ENCODE assay signal across 28 cellular contexts in genomic region chr3:123389338-123389910, GRCh38. TPM values are rescaled to one million over a fixed set of nuclear protein-coding genes. Genes with fewer than 3 reads are reported as not detected.
DNase-seq lines count a peak whose midpoint lies in the region; TF ChIP-seq lines count a peak whose summit lies in the region.
"Had no signal": no experiment of that assay in that cellular context is flagged by ENCODE, and none has a peak within 500 bp of the region (broad histone marks: within the 10 kb centered on the region; RNA-seq: fewer than 3 reads in every experiment).

No MANE protein-coding gene starts in this region.

- H3K4me1 ChIP-seq in ascending aorta, result peaks cover 13 to 58% of the 10 kb centered on the region in 2 donors
- H3K4me1 ChIP-seq in left ventricle myocardium inferior, result peaks cover 100% of the 10 kb centered on the region
- peaks cover 88% of the 10 kb centered on the region for H3K4me1 ChIP-seq in stomach smooth muscle (ENCODE audit: control insufficient read depth, insufficient read depth, low read length)
- H3K4me1 ChIP-seq: parathyroid adenoma had no signal

- H3K9me3 ChIP-seq in ascending aorta (no peaks in the 10 kb centered on the region), left ventricle myocardium inferior (replicated peaks) (no peaks in the 10 kb centered on the region), stomach smooth muscle (ENCODE audit: control insufficient read depth in 2 of 2, low read length in 2 of 2) (no peaks in the 10 kb centered on the region)

- H3K9ac ChIP-seq in stomach smooth muscle (ENCODE audit: low read length in 2 of 2), result peak overlapping the region in 1 of 2 donors; percentile 21
- H3K9ac ChIP-seq: neural progenitor cell, parathyroid adenoma had no signal

- H3K27me3 ChIP-seq in ascending aorta (no peaks in the 10 kb centered on the region), left ventricle myocardium inferior (ENCODE audit: low read depth) (no peaks in the 10 kb centered on the region), stomach smooth muscle (ENCODE audit: control insufficient read depth in 1 of 2, insufficient read depth in 2 of 2, low read length in 2 of 2) (no peaks in the 10 kb centered on the region)
- H3K27me3 ChIP-seq: neural progenitor cell had no signal

- peaks cover 80% of the 10 kb centered on the region for H3K4me1 Mint-ChIP-seq in nephron
- H3K4me1 Mint-ChIP-seq: activated naive CD8-positive, alpha-beta T cell treated with anti-CD3 and anti-CD28 coated beads, Interleukin-2, amount 10 ng/mL, durations not matched to agents 7 days and 5 days; stimulated activated effector memory CD8-positive, alpha-beta T cell treated with anti-CD3 and anti-CD28 coated beads, Interleukin-12 subunit alpha, Interleukin-12 subunit beta, amount 100 ng/mL, for 72 hours had no signal

- intact Hi-C loops in ascending aorta (cut with DNase I) (loop anchor here (5.0 to 10.0 kb wide), 3 partner anchors 33 to 1665 kb away; partner anchors contain the start of genes ADCY5 and HEG1), left ventricle myocardium inferior (cut with micrococcal nuclease) (no loop called here)

- H3K36me3 ChIP-seq in ascending aorta (no peaks in the 10 kb centered on the region), left ventricle myocardium inferior (no peaks in the 10 kb centered on the region), stomach smooth muscle (ENCODE audit: control insufficient read depth in 2 of 2, insufficient read depth in 2 of 2, low read length in 2 of 2) (peaks cover 0 to 2% of the 10 kb centered on the region in 2 donors)
- H3K36me3 ChIP-seq: neural progenitor cell had no signal

- DNase-seq in ascending aorta (ENCODE audit: low spot score in 2 of 2), result no peak
- no peak for DNase-seq in left ventricle myocardium inferior
- no peak for DNase-seq in NCI-H2196 treated with DMSO at 0.1 percent for 48 hours (lab: John Stamatoyannopoulos, UW; ENCODE audit: unreplicated experiment)
- DNase-seq in NCI-H2081 (lab: John Stamatoyannopoulos, UW), result no peak
- no peak for DNase-seq in HCEC 1CT
- DNase-seq in NCI-H2107 (lab: John Stamatoyannopoulos, UW), result no peak
- DNase-seq: activated CD4-positive, CD25-positive, alpha-beta regulatory T cell; activated gamma-delta T cell; activated naive CD8-positive, alpha-beta T cell treated with anti-CD3 and anti-CD28 coated beads, Interleukin-2, amount 10 ng/mL, durations not matched to agents 7 days and 5 days; activated T-cell treated with anti-CD3 and anti-CD28 coated beads, Interleukin-2, amount 50 U/mL, for 24 hours; CD4-positive, alpha-beta T cell; cortex of kidney; DND-41; effector memory CD8-positive, alpha-beta T cell; erythroblast; KBM-7; mammary epithelial cell; MM.1S; NCI-H1930; NCI-H526; NK-92 treated with Interleukin-12 subunit alpha and Interleukin-12 subunit beta, amount 100 ng/mL, for 24 hours; stimulated activated CD4-positive, alpha-beta T cell treated with anti-CD3 and anti-CD28 coated beads, Interleukin-15, amount 100 ng/mL, for 24 hours had no signal

- peaks cover 4% of the 10 kb centered on the region for H3K27me3 Mint-ChIP-seq in nephron (ENCODE audit: low read depth)

- no peaks in the 10 kb centered on the region for H3K9me3 Mint-ChIP-seq in nephron
- H3K9me3 Mint-ChIP-seq: activated naive CD8-positive, alpha-beta T cell treated with anti-CD3 and anti-CD28 coated beads, Interleukin-2, amount 10 ng/mL, durations not matched to agents 7 days and 5 days; activated T-cell treated with anti-CD3 and anti-CD28 coated beads, Interleukin-2, amount 50 U/mL, for 24 hours; CD4-positive, alpha-beta T cell; effector memory CD8-positive, alpha-beta T cell; neural progenitor cell; stimulated activated effector memory CD8-positive, alpha-beta T cell treated with anti-CD3 and anti-CD28 coated beads, Interleukin-12 subunit alpha, Interleukin-12 subunit beta, amount 100 ng/mL, for 72 hours; T-helper 1 cell treated with Interleukin-12 subunit alpha and Interleukin-12 subunit beta and Interleukin-4 antibody, amounts not matched to agents 30 μg/mL and 1 μg/mL, for 36 hours had no signal

- no peak overlapping the region for H3K4me3 ChIP-seq in ascending aorta
- no peak overlapping the region for H3K4me3 ChIP-seq in left ventricle myocardium inferior
- peak overlapping the region in 1 of 2 donors; percentile 29 for H3K4me3 ChIP-seq in stomach smooth muscle (ENCODE audit: low read length in 2 of 2)
- H3K4me3 ChIP-seq: neural progenitor cell had no signal

- peak overlapping the region; percentile 63 to 97 (median 91) for H3K27ac Mint-ChIP-seq in nephron
- H3K27ac Mint-ChIP-seq: activated naive CD8-positive, alpha-beta T cell treated with anti-CD3 and anti-CD28 coated beads, Interleukin-2, amount 10 ng/mL, durations not matched to agents 7 days and 5 days; activated T-cell treated with anti-CD3 and anti-CD28 coated beads, Interleukin-2, amount 50 U/mL, for 24 hours; CD4-positive, alpha-beta T cell; effector memory CD8-positive, alpha-beta T cell; neural progenitor cell; stimulated activated effector memory CD8-positive, alpha-beta T cell treated with anti-CD3 and anti-CD28 coated beads, Interleukin-12 subunit alpha, Interleukin-12 subunit beta, amount 100 ng/mL, for 72 hours; T-helper 1 cell treated with Interleukin-12 subunit alpha and Interleukin-12 subunit beta and Interleukin-4 antibody, amounts not matched to agents 30 μg/mL and 1 μg/mL, for 36 hours had no signal

- H3K27ac ChIP-seq in ascending aorta (peak overlapping the region; percentile 90 to 93), left ventricle myocardium inferior (replicated peaks) (peak overlapping the region; percentile 89), stomach smooth muscle (ENCODE audit: low read length) (peak overlapping the region; percentile 96)
- H3K27ac ChIP-seq: neural progenitor cell, parathyroid adenoma had no signal

- H3K4me3 Mint-ChIP-seq in nephron, result no peak overlapping the region
- H3K4me3 Mint-ChIP-seq: activated naive CD8-positive, alpha-beta T cell treated with anti-CD3 and anti-CD28 coated beads, Interleukin-2, amount 10 ng/mL, durations not matched to agents 7 days and 5 days; activated T-cell treated with anti-CD3 and anti-CD28 coated beads, Interleukin-2, amount 50 U/mL, for 24 hours; CD4-positive, alpha-beta T cell; effector memory CD8-positive, alpha-beta T cell; stimulated activated effector memory CD8-positive, alpha-beta T cell treated with anti-CD3 and anti-CD28 coated beads, Interleukin-12 subunit alpha, Interleukin-12 subunit beta, amount 100 ng/mL, for 72 hours; T-helper 1 cell treated with Interleukin-12 subunit alpha and Interleukin-12 subunit beta and Interleukin-4 antibody, amounts not matched to agents 30 μg/mL and 1 μg/mL, for 36 hours had no signal

- no peak for TF ChIP-seq CTCF in ascending aorta (IDR thresholded peaks at IDR 0.05)
- no peak for TF ChIP-seq CTCF in left ventricle myocardium inferior (IDR thresholded peaks at IDR 0.05; ENCODE audit: borderline replicate concordance)
- no peak for TF ChIP-seq CTCF in nephron (IDR thresholded peaks at IDR 0.05; ENCODE audit: unreplicated experiment in 3 of 3)

- H3K36me3 Mint-ChIP-seq in nephron (ENCODE audit: low read depth), result no peaks in the 10 kb centered on the region
- H3K36me3 Mint-ChIP-seq: activated naive CD8-positive, alpha-beta T cell treated with anti-CD3 and anti-CD28 coated beads, Interleukin-2, amount 10 ng/mL, durations not matched to agents 7 days and 5 days; neural progenitor cell; stimulated activated effector memory CD8-positive, alpha-beta T cell treated with anti-CD3 and anti-CD28 coated beads, Interleukin-12 subunit alpha, Interleukin-12 subunit beta, amount 100 ng/mL, for 72 hours had no signal

RNA-seq across cellular contexts. Expression of gene ADCY5, which starts 59.5 kb away (rescaled TPM):
- 32.2 TPM for total RNA-seq in ascending aorta
- 249 TPM for total RNA-seq in left ventricle myocardium inferior
- total RNA-seq: activated naive CD8-positive, alpha-beta T cell treated with anti-CD3 and anti-CD28 coated beads, Interleukin-2, amount 10 ng/mL, durations not matched to agents 7 days and 5 days; CD4-positive, alpha-beta T cell had no signal
